29 cellular contexts compared by ENCODE assay signal in genomic region chr6:81747327-81747726, GRCh38. TPM values are rescaled to one million over a fixed set of nuclear protein-coding genes. Genes with fewer than 3 reads are reported as not detected.
DNase-seq lines count a peak whose midpoint lies in the region; ATAC-seq and TF ChIP-seq lines count a peak whose summit lies in the region.
"Had no signal": no experiment of that assay in that cellular context is flagged by ENCODE, and none has a peak within 500 bp of the region (broad histone marks: within the 10 kb centered on the region; RNA-seq: fewer than 3 reads in every experiment).

No MANE protein-coding gene starts in this region.

- H3K27ac ChIP-seq in A673 (ENCODE audit: low read depth, low read length, poor library complexity, severe bottlenecking) (peak overlapping the region; percentile 10), HEK293 (ENCODE audit: extremely low read depth, low read depth, low read length) (no peak overlapping the region), coronary artery (peak overlapping the region in 1 of 2 donors; percentile 18), neutrophil (peak overlapping the region; percentile 74), breast epithelium (no peak overlapping the region)
- H3K27ac ChIP-seq: foreskin keratinocyte, uterus, WERI-Rb-1 had no signal

- no peak for TF ChIP-seq POLR2A in breast epithelium (IDR thresholded peaks at IDR 0.05)

- intact Hi-C loops in A673 (cut with micrococcal nuclease; ENCODE audit: unreplicated experiment): no loop called here
- intact Hi-C loops in breast epithelium (cut with DNase I; ENCODE audit: low total_unique reads): no loop called here

- H3K4me3 ChIP-seq in A673 (ENCODE audit: low read depth, low read length, poor library complexity, severe bottlenecking) (no peak overlapping the region), HEK293 (ENCODE audit: low read depth, low read length) (no peak overlapping the region), coronary artery (peak overlapping the region; percentile 90), neutrophil (ENCODE audit: low read depth in 1 of 2, low read length in 1 of 2) (no peak overlapping the region), breast epithelium (peak overlapping the region in 1 of 3 donors; percentile 1)
- H3K4me3 ChIP-seq: uterus had no signal

- POLR2A ChIA-PET in A673 (lab: Charles Lee; ENCODE audit: low non-redundant PET) (no interaction called here), HEK293 (lab: Yijun Ruan, JAX) (no interaction called here)

- no peaks in the 10 kb centered on the region for H3K9me3 ChIP-seq in A673 (ENCODE audit: low read depth, low read length, poor library complexity, severe bottlenecking)
- H3K9me3 ChIP-seq in HEK293 (ENCODE audit: control insufficient read depth, insufficient read depth, low read depth, low read length): no peaks in the 10 kb centered on the region
- H3K9me3 ChIP-seq in neutrophil: no peaks in the 10 kb centered on the region
- H3K9me3 ChIP-seq in breast epithelium: no peaks in the 10 kb centered on the region
- H3K9me3 ChIP-seq: uterus had no signal

- H3K4me1 ChIP-seq in A673 (ENCODE audit: insufficient read depth, low read length, poor library complexity, severe bottlenecking) (peaks cover 22% of the 10 kb centered on the region), HEK293 (ENCODE audit: control insufficient read depth, insufficient read depth, low read length) (peaks cover 2% of the 10 kb centered on the region; the same call in 1 of the 2 replicates), neutrophil (ENCODE audit: control insufficient read depth in 1 of 2, insufficient read depth in 1 of 2, low read depth in 1 of 2, low read length in 1 of 2) (peaks cover 74 to 78% of the 10 kb centered on the region in 2 experiments), breast epithelium (no peaks in the 10 kb centered on the region)

- no peak for TF ChIP-seq CTCF in A673 (conservative IDR thresholded peaks at IDR 0.05; ENCODE audit: low read depth, low read length)
- TF ChIP-seq CTCF in HEK293 (tag by site-specific recombination; IDR thresholded peaks at IDR 0.05): no peak
- no peak for TF ChIP-seq CTCF in coronary artery (IDR thresholded peaks at IDR 0.05)
- TF ChIP-seq CTCF in neutrophil (IDR thresholded peaks at IDR 0.05): no peak
- TF ChIP-seq CTCF in breast epithelium (IDR thresholded peaks at IDR 0.05): no peak

- DNase-seq in A673 (ENCODE audit: low spot score) (no peak), coronary artery (ENCODE audit: low spot score) (no peak), COR-L47 (lab: John Stamatoyannopoulos, UW) (no peak), breast epithelium (ENCODE audit: low spot score in 2 of 2) (no peak)
- DNase-seq in stimulated activated CD4-positive, alpha-beta T cell treated with anti-CD3 and anti-CD28 coated beads, Interleukin-1b, Interleukin-23, amount 100 ng/mL, for 48 hours: no peak
- DNase-seq: activated CD4-positive, alpha-beta T cell treated with anti-CD3 and anti-CD28 coated beads, Interleukin-2, amount 50 U/mL, for 1 hour; activated CD8-positive, alpha-beta memory T cell treated with anti-CD3 and anti-CD28 coated beads, Interleukin-2, amount 10 ng/mL, durations not matched to agents 7 days and 5 days; activated naive CD4-positive, alpha-beta T cell treated with anti-CD3 and anti-CD28 coated beads, Interleukin-2, amount 10 ng/mL, durations not matched to agents 7 days and 5 days; amygdala; cerebellar nuclear complex; DMS 273 treated with DMSO at 0.1 percent for 48 hours; effector CD4-positive, alpha-beta T cell; erythroblast; foreskin keratinocyte; hippocampal formation; KBM-7; NCI-H146; NCI-H510A; PC-3; posterior cingulate gyrus; SHP77; substantia nigra; T-helper 9 cell; uterus; WERI-Rb-1 had no signal

- peaks cover 48% of the 10 kb centered on the region for H3K36me3 ChIP-seq in A673 (ENCODE audit: insufficient read depth, low read length, poor library complexity, severe bottlenecking)
- H3K36me3 ChIP-seq in HEK293 (ENCODE audit: control insufficient read depth in 2 of 2, insufficient read depth in 1 of 2, low read length in 2 of 2): peaks cover 0 to 30% of the 10 kb centered on the region in 2 experiments; a peak in 1 of 3 replicates
- no peaks in the 10 kb centered on the region for H3K36me3 ChIP-seq in neutrophil
- no peaks in the 10 kb centered on the region for H3K36me3 ChIP-seq in breast epithelium
- H3K36me3 ChIP-seq: uterus, WERI-Rb-1 had no signal

- ATAC-seq in HG02973 (IDR thresholded peaks at IDR 0.05; ENCODE audit: unreplicated experiment): no peak
- ATAC-seq: activated CD8-positive, alpha-beta memory T cell treated with anti-CD3 and anti-CD28 coated beads, Interleukin-2, amount 10 ng/mL, durations not matched to agents 7 days and 5 days; foreskin keratinocyte; natural killer cell treated with Interleukin-12 subunit alpha and Interleukin-12 subunit beta and Interleukin-15 and Interleukin-18, amount 100 ng/mL, for 72 hours; PC-3 had no signal

- CTCF ChIA-PET in A673 (lab: Charles Lee): no interaction called here
- CTCF ChIA-PET in HEK293 (lab: Yijun Ruan, JAX): interaction anchor here (0.6 to 0.9 kb wide), 3 partner anchors 15 to 47 kb away, joined by 3 read pairs; no protein-coding TSS in a partner anchor

- no peaks in the 10 kb centered on the region for H3K27me3 ChIP-seq in A673 (replicated peaks; ENCODE audit: insufficient read depth, low read depth, low read length, poor library complexity)
- no peaks in the 10 kb centered on the region for H3K27me3 ChIP-seq in neutrophil
- no peaks in the 10 kb centered on the region for H3K27me3 ChIP-seq in breast epithelium
- H3K27me3 ChIP-seq: foreskin keratinocyte, uterus had no signal

- no TSS peak for BruUV-seq in A673 (replicated peaks; lab: Mats Ljungman, UMichigan)

TF ChIP-seq in HEK293, 187 proteins besides CTCF, POLR2A, EP300 and RAD21:
- TF ChIP-seq ZNF146 (tag by site-specific recombination; IDR thresholded peaks at IDR 0.05) (no peak), ZNF768 (tag by site-specific recombination; IDR thresholded peaks at IDR 0.05) (no peak), OSR2 (tag by site-specific recombination; IDR thresholded peaks at IDR 0.05) (0 out of 2 replicates have a peak, but pooled peaks have one; percentile 10), ZBTB6 (tag by site-specific recombination; IDR thresholded peaks at IDR 0.05) (no peak), PRDM6 (tag by site-specific recombination; IDR thresholded peaks at IDR 0.05) (no peak), PATZ1 (tag by site-specific recombination; IDR thresholded peaks at IDR 0.05) (no peak)

RNA-seq across cellular contexts. Expression of gene TENT5A, which starts 5.2 kb away (rescaled TPM):
- total RNA-seq in A673 (2021): 36.9 and 37.1 TPM in 2 replicates
- total RNA-seq in breast epithelium: 10 to 100 TPM; 24.3 to 42.4 (median 25.9) TPM

Comparison
In these comparisons a context has a peak if more than half of its experiments do, and no peak if none do; other contexts are left out.
1. H3K27ac ChIP-seq: peak in A673 (single experiment) and neutrophil (single experiment); none in HEK293 (single experiment) and breast epithelium (0 of 2).